23 cellular contexts compared by ENCODE assay signal in genomic region chr15:100731259-100732156, GRCh38.
A peak's percentile ranks its signal among the peaks of the same experiment; 100 is the strongest.
DNase-seq lines count a peak whose midpoint lies in the region; ATAC-seq and TF ChIP-seq lines count a peak whose summit lies in the region.
"Had no signal": no experiment of that assay in that cellular context is flagged by ENCODE, and none has a peak within 500 bp of the region (broad histone marks: within the 10 kb centered on the region; RNA-seq: fewer than 3 reads in every experiment).

No MANE protein-coding gene starts in this region.

- H3K4me3 Mint-ChIP-seq in MCF 10A (ENCODE audit: unreplicated experiment) = no peak overlapping the region
- H3K4me3 Mint-ChIP-seq in activated T-helper 2 cell treated with anti-CD3 and anti-CD28 coated beads, Interferon-gamma antibody, Interleukin-2, Interleukin-4, amounts not matched to agents 10 μg/mL and 5 μg/mL and 100 μg/mL, durations not matched to agents 14 hours and 24 hours and 36 hours (ENCODE audit: low read depth) = no peak overlapping the region
- H3K4me3 Mint-ChIP-seq: activated naive CD4-positive, alpha-beta T cell treated with anti-CD3 and anti-CD28 coated beads, Interleukin-2, amount 50 U/mL, for 24 hours; activated T-cell treated with anti-CD3 and anti-CD28 coated beads, Interleukin-2, amount 50 U/mL, for 4 hours; endodermal cell; memory B cell; natural killer cell had no signal

- H3K4me3 ChIP-seq in dorsolateral prefrontal cortex = no peak overlapping the region
- H3K4me3 ChIP-seq: tibial nerve had no signal

- H3K4me1 Mint-ChIP-seq in MCF 10A (ENCODE audit: insufficient read depth, unreplicated experiment) = peaks cover 39% of the 10 kb centered on the region
- H3K4me1 Mint-ChIP-seq in activated T-helper 2 cell treated with anti-CD3 and anti-CD28 coated beads, Interferon-gamma antibody, Interleukin-2, Interleukin-4, amounts not matched to agents 10 μg/mL and 5 μg/mL and 100 μg/mL, durations not matched to agents 14 hours and 24 hours and 36 hours (ENCODE audit: low read depth) = no peaks in the 10 kb centered on the region
- H3K4me1 Mint-ChIP-seq: activated naive CD4-positive, alpha-beta T cell treated with anti-CD3 and anti-CD28 coated beads, Interleukin-2, amount 50 U/mL, for 24 hours; memory B cell; natural killer cell had no signal

- H3K27ac ChIP-seq in dorsolateral prefrontal cortex = no peak overlapping the region
- H3K27ac ChIP-seq: tibial nerve, WERI-Rb-1 had no signal

- intact Hi-C loops in MCF 10A (cut with micrococcal nuclease) (no loop called here), dorsolateral prefrontal cortex (cut with DNase I) (no loop called here)
- intact Hi-C loops in activated T-helper 2 cell treated with anti-CD3 and anti-CD28 coated beads, Interferon-gamma antibody, Interleukin-2, Interleukin-4, amounts not matched to agents 10 μg/mL and 5 μg/mL and 100 μg/mL, durations not matched to agents 14 hours and 24 hours and 36 hours (cut with micrococcal nuclease) = no loop called here

- H3K27me3 ChIP-seq in dorsolateral prefrontal cortex = no peaks in the 10 kb centered on the region
- H3K27me3 ChIP-seq: foreskin keratinocyte, tibial nerve had no signal

- DNase-seq in EH (ENCODE audit: low read depth) = peak; percentile 85
- DNase-seq in LHCN-M2 (ENCODE audit: low read depth) = peak; percentile 57
- DNase-seq in MCF 10A (ENCODE audit: unreplicated experiment) = peak; percentile 24
- peak; percentile 92 for DNase-seq in islet precursor cell
- no peak for DNase-seq in dorsolateral prefrontal cortex
- no peak for DNase-seq in activated T-helper 2 cell treated with anti-CD3 and anti-CD28 coated beads, Interferon-gamma antibody, Interleukin-2, Interleukin-4, amounts not matched to agents 10 μg/mL and 5 μg/mL and 100 μg/mL, durations not matched to agents 14 hours and 24 hours and 36 hours (ENCODE audit: low spot score)
- DNase-seq: activated CD4-positive, alpha-beta T cell treated with anti-CD3 and anti-CD28 coated beads, Interleukin-2, amount 50 U/mL, for 48 hours; activated T-cell treated with anti-CD3 and anti-CD28 coated beads, Interleukin-2, amount 50 U/mL, for 4 hours; endodermal cell; foreskin keratinocyte; natural killer cell; NCI-H1092 treated with DMSO at 0.1 percent for 48 hours; NCI-H526; stimulated activated CD4-positive, alpha-beta T cell treated with anti-CD3 and anti-CD28 coated beads, Interleukin-1b, Interleukin-23, amount 100 ng/mL, for 48 hours; stimulated activated naive CD8-positive, alpha-beta T cell treated with anti-CD3 and anti-CD28 coated beads, Interleukin-15, Interleukin-2, amounts not matched to agents 100 U/mL and 50 U/mL, for 24 hours; T-helper 1 cell; WERI-Rb-1 had no signal

- TF ChIP-seq CTCF in MCF 10A (IDR thresholded peaks at IDR 0.05; ENCODE audit: unreplicated experiment) (no peak), dorsolateral prefrontal cortex (IDR thresholded peaks at IDR 0.05 in 54 of 56, conservative IDR thresholded peaks at IDR 0.05 in 2 of 56; ENCODE audit: low read depth in 1 of 56, partially characterized antibody in 56 of 56) (no peak)

- CTCF ChIA-PET in MCF 10A (lab: Yijun Ruan, JAX) = interaction anchor here (0.6 to 1.6 kb wide), 5 partner anchors 13 to 155 kb away, joined by 3 to 4 read pairs (median 3); no protein-coding TSS in a partner anchor

- no peak overlapping the region for H3K27ac Mint-ChIP-seq in MCF 10A (ENCODE audit: low read depth, unreplicated experiment)
- H3K27ac Mint-ChIP-seq in activated T-helper 2 cell treated with anti-CD3 and anti-CD28 coated beads, Interferon-gamma antibody, Interleukin-2, Interleukin-4, amounts not matched to agents 10 μg/mL and 5 μg/mL and 100 μg/mL, durations not matched to agents 14 hours and 24 hours and 36 hours = no peak overlapping the region
- H3K27ac Mint-ChIP-seq: activated naive CD4-positive, alpha-beta T cell treated with anti-CD3 and anti-CD28 coated beads, Interleukin-2, amount 50 U/mL, for 24 hours; endodermal cell; memory B cell; natural killer cell had no signal

- H3K36me3 Mint-ChIP-seq in MCF 10A (ENCODE audit: insufficient read depth, unreplicated experiment) = peaks cover 5% of the 10 kb centered on the region
- H3K36me3 Mint-ChIP-seq in activated T-helper 2 cell treated with anti-CD3 and anti-CD28 coated beads, Interferon-gamma antibody, Interleukin-2, Interleukin-4, amounts not matched to agents 10 μg/mL and 5 μg/mL and 100 μg/mL, durations not matched to agents 14 hours and 24 hours and 36 hours (ENCODE audit: low read depth) = no peaks in the 10 kb centered on the region
- H3K36me3 Mint-ChIP-seq: activated naive CD4-positive, alpha-beta T cell treated with anti-CD3 and anti-CD28 coated beads, Interleukin-2, amount 50 U/mL, for 24 hours; memory B cell; natural killer cell had no signal

- H3K9me3 Mint-ChIP-seq in MCF 10A (ENCODE audit: unreplicated experiment) = peaks cover 7% of the 10 kb centered on the region
- no peaks in the 10 kb centered on the region for H3K9me3 Mint-ChIP-seq in activated T-helper 2 cell treated with anti-CD3 and anti-CD28 coated beads, Interferon-gamma antibody, Interleukin-2, Interleukin-4, amounts not matched to agents 10 μg/mL and 5 μg/mL and 100 μg/mL, durations not matched to agents 14 hours and 24 hours and 36 hours
- H3K9me3 Mint-ChIP-seq: activated naive CD4-positive, alpha-beta T cell treated with anti-CD3 and anti-CD28 coated beads, Interleukin-2, amount 50 U/mL, for 24 hours; activated T-cell treated with anti-CD3 and anti-CD28 coated beads, Interleukin-2, amount 50 U/mL, for 4 hours; endodermal cell; natural killer cell had no signal

- no peaks in the 10 kb centered on the region for H3K27me3 Mint-ChIP-seq in MCF 10A (ENCODE audit: insufficient read depth, unreplicated experiment)
- no peaks in the 10 kb centered on the region for H3K27me3 Mint-ChIP-seq in activated T-helper 2 cell treated with anti-CD3 and anti-CD28 coated beads, Interferon-gamma antibody, Interleukin-2, Interleukin-4, amounts not matched to agents 10 μg/mL and 5 μg/mL and 100 μg/mL, durations not matched to agents 14 hours and 24 hours and 36 hours (ENCODE audit: low read depth)
- H3K27me3 Mint-ChIP-seq: activated naive CD4-positive, alpha-beta T cell treated with anti-CD3 and anti-CD28 coated beads, Interleukin-2, amount 50 U/mL, for 24 hours had no signal

- no peak for ATAC-seq in GM21381 (IDR thresholded peaks at IDR 0.05; ENCODE audit: unreplicated experiment)
- ATAC-seq in HG03025 (IDR thresholded peaks at IDR 0.05; ENCODE audit: low FRiP score, unreplicated experiment) = no peak
- ATAC-seq: activated T-cell treated with anti-CD3 and anti-CD28 coated beads, Interleukin-2, amount 50 U/mL, for 4 hours; foreskin keratinocyte; natural killer cell; Right ventricle myocardium inferior; stimulated activated naive CD8-positive, alpha-beta T cell treated with anti-CD3 and anti-CD28 coated beads, Interleukin-15, Interleukin-2, amounts not matched to agents 100 U/mL and 50 U/mL, for 24 hours had no signal

- BruUV-seq in MCF 10A (replicated peaks; lab: Mats Ljungman, UMichigan) = no TSS peak

- POLR2A ChIA-PET in MCF 10A (lab: Yijun Ruan, JAX) = interaction anchor here (0.6 to 1.7 kb wide), 2 partner anchors 10 to 18 kb away, joined by 3 to 9 read pairs; no protein-coding TSS in a partner anchor

Comparison
In these comparisons a context has a peak if more than half of its experiments do, and no peak if none do; other contexts are left out.
1. DNase-seq: peak in EH (single experiment), LHCN-M2 (single experiment), MCF 10A (single experiment) and islet precursor cell (single experiment); none in dorsolateral prefrontal cortex (0 of 10) and activated T-helper 2 cell treated with anti-CD3 and anti-CD28 coated beads, Interferon-gamma antibody, Interleukin-2, Interleukin-4, amounts not matched to agents 10 μg/mL and 5 μg/mL and 100 μg/mL, durations not matched to agents 14 hours and 24 hours and 36 hours (single experiment).